Comparison of ENCODE assay signal across 13 cellular contexts in the genomic region with DNA sequence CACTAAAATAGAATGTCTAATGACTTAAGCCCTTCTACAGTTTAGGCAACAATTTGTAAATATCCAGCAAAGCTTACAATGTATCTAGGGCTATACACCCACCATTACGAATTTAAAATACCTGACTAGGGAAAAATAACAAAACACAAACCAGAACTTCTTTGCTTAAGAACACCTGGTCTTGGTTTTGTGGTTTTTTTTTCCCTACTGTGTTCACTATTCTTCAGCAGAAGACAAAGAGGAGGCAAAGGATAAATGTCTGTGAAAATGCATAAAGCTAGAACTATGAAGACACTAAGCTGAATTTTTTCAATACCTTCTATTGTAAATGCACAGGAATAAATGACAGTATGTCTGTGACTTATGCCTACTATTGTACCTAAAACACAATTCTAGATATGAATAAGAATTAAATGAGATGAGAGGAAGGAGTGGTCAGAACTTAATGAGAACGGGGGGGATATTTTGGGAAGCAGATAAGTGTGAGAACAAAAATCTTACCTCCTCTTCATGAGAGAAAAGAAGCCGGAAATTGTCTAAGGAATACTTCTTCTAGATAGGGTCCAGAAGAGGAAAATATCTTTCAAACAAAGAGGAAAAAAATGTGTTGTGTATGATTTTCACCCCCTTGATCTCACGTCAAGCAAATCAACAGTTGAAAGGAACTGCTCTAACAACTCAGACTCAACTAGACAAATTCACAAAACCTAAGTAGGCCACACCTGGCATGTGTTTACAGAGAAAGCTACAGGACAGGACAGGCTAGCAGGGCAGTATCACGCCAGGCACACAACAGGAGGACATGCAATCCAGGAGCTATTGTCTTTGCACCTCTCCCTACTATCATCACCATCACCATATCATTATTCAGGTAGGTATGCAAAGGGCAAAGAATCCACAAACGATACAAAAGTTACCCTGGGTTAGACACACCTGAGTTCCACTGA.
DNase-seq lines count a peak whose midpoint lies in the region; ATAC-seq and TF ChIP-seq lines count a peak whose summit lies in the region.
"Had no signal": no experiment of that assay in that cellular context is flagged by ENCODE, and none has a peak within 500 bp of the region (broad histone marks: within the 10 kb centered on the region; RNA-seq: fewer than 3 reads in every experiment).

No MANE protein-coding gene starts in this region.

- POLR2A ChIA-PET in IMR-90 (lab: Charles Lee; ENCODE audit: unreplicated experiment): no interaction called here

- no peaks in the 10 kb centered on the region for H3K27me3 Mint-ChIP-seq in activated naive CD8-positive, alpha-beta T cell treated with anti-CD3 and anti-CD28 coated beads, Interleukin-2, amount 50 U/mL, for 24 hours
- no peaks in the 10 kb centered on the region for H3K27me3 Mint-ChIP-seq in progenitor cell of endocrine pancreas

- no peaks in the 10 kb centered on the region for H3K9me3 ChIP-seq in IMR-90 (ENCODE audit: control insufficient read depth, insufficient read depth, low read length)

- peaks cover 19% of the 10 kb centered on the region for H3K36me3 Mint-ChIP-seq in activated naive CD8-positive, alpha-beta T cell treated with anti-CD3 and anti-CD28 coated beads, Interleukin-2, amount 50 U/mL, for 24 hours (ENCODE audit: low read depth)
- peaks cover 4% of the 10 kb centered on the region for H3K36me3 Mint-ChIP-seq in progenitor cell of endocrine pancreas (ENCODE audit: insufficient read depth)

- H2AK5ac ChIP-seq in IMR-90 (ENCODE audit: low read depth, low read length): no peak overlapping the region

- H3K56ac ChIP-seq in IMR-90 (ENCODE audit: extremely low read depth, insufficient read depth, low read length): no peak overlapping the region

- no peak overlapping the region for H2BK20ac ChIP-seq in IMR-90 (ENCODE audit: low read depth, low read length)

- H3K4me3 Mint-ChIP-seq in activated naive CD8-positive, alpha-beta T cell treated with anti-CD3 and anti-CD28 coated beads, Interleukin-2, amount 50 U/mL, for 24 hours: no peak overlapping the region
- no peak overlapping the region for H3K4me3 Mint-ChIP-seq in progenitor cell of endocrine pancreas (ENCODE audit: low read depth)

- ATAC-seq in IMR-90 (ENCODE audit: low read depth) (no peak), HG02884 (IDR thresholded peaks at IDR 0.05; ENCODE audit: unreplicated experiment) (no peak)
- ATAC-seq in activated naive CD8-positive, alpha-beta T cell treated with anti-CD3 and anti-CD28 coated beads, Interleukin-2, amount 50 U/mL, for 24 hours: peak; percentile 35

- H2AFZ ChIP-seq in IMR-90 (replicated peaks; ENCODE audit: low read length, poor library complexity): no peak overlapping the region

- H3K4me1 ChIP-seq in IMR-90 (ENCODE audit: control insufficient read depth, insufficient read depth, low read length): peaks cover 7% of the 10 kb centered on the region; the same call in 1 of the 2 replicates

- no peak overlapping the region for H2BK5ac ChIP-seq in IMR-90 (ENCODE audit: low read depth, low read length, poor library complexity, severe bottlenecking)

- TF ChIP-seq CTCF in IMR-90 (conservative IDR thresholded peaks at IDR 0.05; ENCODE audit: low read depth, low read length): no peak
- TF ChIP-seq CTCF in progenitor cell of endocrine pancreas (IDR thresholded peaks at IDR 0.05; ENCODE audit: unreplicated experiment): no peak

- H4K5ac ChIP-seq in IMR-90 (ENCODE audit: low read depth, low read length): no peak overlapping the region

- no peaks in the 10 kb centered on the region for H3K36me3 ChIP-seq in IMR-90 (ENCODE audit: control insufficient read depth, insufficient read depth, low read length)

- no peak overlapping the region for H3K4me2 ChIP-seq in IMR-90 (ENCODE audit: low read depth, low read length)

- in situ Hi-C loops in IMR-90 (cut with MboI; ENCODE audit: low sequenced_read_pairs): no loop called here

- H2AK9ac ChIP-seq in IMR-90 (replicated peaks; ENCODE audit: low read depth, low read length, poor library complexity): no peak overlapping the region

- H3K9ac ChIP-seq in IMR-90 (ENCODE audit: low read depth, low read length): no peak overlapping the region

- CTCF ChIA-PET in IMR-90 (lab: Yijun Ruan, JAX): no interaction called here

- no peak overlapping the region for H2BK120ac ChIP-seq in IMR-90 (ENCODE audit: low read depth, low read length)

- H3K27ac Mint-ChIP-seq in activated naive CD8-positive, alpha-beta T cell treated with anti-CD3 and anti-CD28 coated beads, Interleukin-2, amount 50 U/mL, for 24 hours: peak overlapping the region; percentile 33
- peak overlapping the region; percentile 47 for H3K27ac Mint-ChIP-seq in progenitor cell of endocrine pancreas

- intact Hi-C loops in IMR-90 (cut with micrococcal nuclease): no loop called here

- no peak overlapping the region for H4K91ac ChIP-seq in IMR-90 (ENCODE audit: insufficient read depth, low read depth, low read length)

- BruUV-seq in IMR-90 (replicated peaks; lab: Mats Ljungman, UMichigan): no TSS peak

- dilution Hi-C loops in IMR-90 (cut with HindIII; ENCODE audit: low sequenced_read_pairs, unreplicated experiment): no loop called here

- H3K27me3 ChIP-seq in IMR-90 (ENCODE audit: control insufficient read depth, insufficient read depth, low read length): no peaks in the 10 kb centered on the region

- TF ChIP-seq POLR2A in IMR-90 (IDR thresholded peaks at IDR 0.05; ENCODE audit: low read depth, low read length): no peak

- TF ChIP-seq RAD21 in IMR-90 (IDR thresholded peaks at IDR 0.05; ENCODE audit: low read length): no peak

- no peak overlapping the region for H3K18ac ChIP-seq in IMR-90 (ENCODE audit: low read depth, low read length)

- H4K8ac ChIP-seq in IMR-90 (ENCODE audit: low read depth in 2 of 2, low read length in 2 of 2): no peak overlapping the region

- no peak overlapping the region for H2BK15ac ChIP-seq in IMR-90 (ENCODE audit: low read depth, low read length)

- peaks cover 26 to 64% of the 10 kb centered on the region in 2 experiments for H3K79me1 ChIP-seq in IMR-90 (ENCODE audit: low read depth in 1 of 2, low read length in 2 of 2)

- 100% methylated on average over 1 of the region's 6 CpGs; no CpG with 5 or more reads in 1 of the 2 experiments for WGBS in IMR-90 (ENCODE audit: extremely low coverage in 2 of 2, insufficient read length in 1 of 2), 2 experiments

- H3K4me3 ChIP-seq in IMR-90 (ENCODE audit: insufficient read depth, low read depth, low read length): no peak overlapping the region

- H4K20me1 ChIP-seq in IMR-90 (ENCODE audit: insufficient read depth, low read length): peaks cover 83% of the 10 kb centered on the region

- no peak overlapping the region for H3K27ac ChIP-seq in IMR-90 (ENCODE audit: insufficient read depth, low read length)

- peaks cover 6% of the 10 kb centered on the region for H3K9me3 Mint-ChIP-seq in activated naive CD8-positive, alpha-beta T cell treated with anti-CD3 and anti-CD28 coated beads, Interleukin-2, amount 50 U/mL, for 24 hours
- H3K9me3 Mint-ChIP-seq in progenitor cell of endocrine pancreas (ENCODE audit: low read depth): no peaks in the 10 kb centered on the region

- peaks cover 73% of the 10 kb centered on the region for H3K4me1 Mint-ChIP-seq in activated naive CD8-positive, alpha-beta T cell treated with anti-CD3 and anti-CD28 coated beads, Interleukin-2, amount 50 U/mL, for 24 hours
- H3K4me1 Mint-ChIP-seq in progenitor cell of endocrine pancreas (ENCODE audit: low read depth): peaks cover 47% of the 10 kb centered on the region

- DNase-seq in NCI-H345 (lab: John Stamatoyannopoulos, UW): peak; percentile 7
- DNase-seq in NCI-H345 treated with DMSO at 0.1 percent for 48 hours (lab: John Stamatoyannopoulos, UW; ENCODE audit: unreplicated experiment): no peak
- no peak for DNase-seq in IMR-90
- no peak for DNase-seq in activated naive CD8-positive, alpha-beta T cell treated with anti-CD3 and anti-CD28 coated beads, Interleukin-2, amount 50 U/mL, for 24 hours
- no peak for DNase-seq in progenitor cell of endocrine pancreas (ENCODE audit: low spot score, unreplicated experiment)
- DNase-seq in stimulated activated CD4-positive, alpha-beta T cell treated with anti-CD3 and anti-CD28 coated beads, Interleukin-4, amount 100 ng/mL, for 1 hour: no peak
- DNase-seq in amniotic stem cell (lab: John Stamatoyannopoulos, UW): no peak
- DNase-seq: 8988T; activated gamma-delta T cell treated with Interleukin-2 at 50 U/mL for 16 hours; effector CD8-positive, alpha-beta T cell; GDM1; NCI-H524 had no signal

- no peak overlapping the region for H3K23ac ChIP-seq in IMR-90 (ENCODE audit: low read depth, low read length)

- H3K14ac ChIP-seq in IMR-90 (replicated peaks; ENCODE audit: low read depth, low read length): peak overlapping the region; percentile 37; the same call in 1 of the 2 replicates

- peaks cover 12% of the 10 kb centered on the region; the same call in 1 of the 2 replicates for H3K9me1 ChIP-seq in IMR-90 (ENCODE audit: insufficient read depth, low read length)

- H3K4ac ChIP-seq in IMR-90 (ENCODE audit: low read depth, low read length): no peak overlapping the region

TF ChIP-seq in IMR-90, 13 proteins besides CTCF, POLR2A, EP300 and RAD21 (continues in another document):
- TF ChIP-seq FOS (IDR thresholded peaks at IDR 0.05; ENCODE audit: low read depth, low read length) (no peak), NFE2L2 (IDR thresholded peaks at IDR 0.05; ENCODE audit: low read depth, low read length) (no peak), MAZ (IDR thresholded peaks at IDR 0.05; ENCODE audit: borderline replicate concordance, low read depth, low read length) (no peak), MAFK (IDR thresholded peaks at IDR 0.05; ENCODE audit: low read depth, low read length) (no peak), RFX5 (IDR thresholded peaks at IDR 0.05; ENCODE audit: low read depth, low read length) (no peak), SMC3 (IDR thresholded peaks at IDR 0.05; ENCODE audit: low read depth, low read length) (no peak), BHLHE40 (IDR thresholded peaks at IDR 0.05; ENCODE audit: low read depth, low read length) (no peak), MXI1 (IDR thresholded peaks at IDR 0.05; ENCODE audit: borderline replicate concordance, low read depth, low read length) (no peak), CHD1 (IDR thresholded peaks at IDR 0.05; ENCODE audit: low read depth, low read length) (no peak)
- TF ChIP-seq, protein P1, sequence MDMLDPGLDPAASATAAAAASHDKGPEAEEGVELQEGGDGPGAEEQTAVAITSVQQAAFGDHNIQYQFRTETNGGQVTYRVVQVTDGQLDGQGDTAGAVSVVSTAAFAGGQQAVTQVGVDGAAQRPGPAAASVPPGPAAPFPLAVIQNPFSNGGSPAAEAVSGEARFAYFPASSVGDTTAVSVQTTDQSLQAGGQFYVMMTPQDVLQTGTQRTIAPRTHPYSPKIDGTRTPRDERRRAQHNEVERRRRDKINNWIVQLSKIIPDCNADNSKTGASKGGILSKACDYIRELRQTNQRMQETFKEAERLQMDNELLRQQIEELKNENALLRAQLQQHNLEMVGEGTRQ (IDR thresholded peaks at IDR 0.05; ENCODE audit: low read depth, low read length): no peak
